ENCODE assay signal across 8 cellular contexts in the genomic region with DNA sequence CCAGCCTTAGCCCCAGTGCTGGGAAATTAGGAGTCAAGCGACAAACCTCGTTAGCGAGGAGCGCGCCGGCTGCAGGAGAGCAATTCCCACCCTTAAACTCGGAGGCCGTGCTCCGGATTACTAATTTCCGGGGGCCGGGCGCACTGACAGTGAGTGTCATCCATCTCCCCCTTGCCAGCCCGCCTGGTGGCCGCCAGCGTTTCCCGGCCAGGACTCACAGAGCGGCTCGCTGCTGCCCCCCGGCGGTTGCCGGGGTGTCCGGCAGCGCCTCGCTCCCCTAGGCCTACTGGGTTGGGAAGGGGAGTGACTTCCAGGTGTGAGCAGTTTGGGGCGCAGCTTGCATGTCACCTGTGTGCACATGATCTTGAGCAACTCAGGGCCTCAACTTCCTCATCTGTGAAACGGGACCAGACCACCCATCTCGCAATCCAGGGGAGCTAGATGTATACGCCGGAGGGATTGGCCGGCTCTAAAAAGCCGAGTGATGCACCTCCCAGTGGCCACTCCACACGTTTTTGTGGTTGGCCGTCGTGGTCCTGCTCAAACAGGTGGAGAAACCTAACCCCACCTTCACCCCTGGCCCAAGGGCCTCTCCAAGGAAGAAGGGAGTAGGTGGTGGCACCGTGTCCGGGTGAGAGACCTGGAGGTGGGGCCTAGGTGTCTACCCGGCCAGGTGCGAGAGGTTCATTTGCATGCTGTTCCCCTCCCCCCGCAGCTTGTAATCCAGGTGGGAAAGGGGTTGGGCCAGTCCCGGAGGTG. TPM values are rescaled to one million over a fixed set of nuclear protein-coding genes. Genes with fewer than 3 reads are reported as not detected.
DNase-seq lines count a peak whose midpoint lies in the region; ATAC-seq and TF ChIP-seq lines count a peak whose summit lies in the region.

No MANE protein-coding gene starts in this region.

- peak overlapping the region; percentile 76 for H3K4me3 ChIP-seq in OCI-LY7 (ENCODE audit: low read depth, low read length, poor library complexity, severe bottlenecking)
- H3K4me3 ChIP-seq in esophagus (ENCODE audit: low read depth in 1 of 2, low read length in 2 of 2) = peak overlapping the region; percentile 4 to 63
- no peak overlapping the region for H3K4me3 ChIP-seq in mucosa of stomach (ENCODE audit: low read length)

- no peaks in the 10 kb centered on the region for H4K20me1 ChIP-seq in OCI-LY7 (ENCODE audit: insufficient read depth, low read length)

- H3K79me2 ChIP-seq in OCI-LY7 (ENCODE audit: insufficient read depth, low read depth, low read length) = peaks cover 16% of the 10 kb centered on the region; the same call in 1 of the 2 replicates

- H3K4me1 ChIP-seq in OCI-LY7 (ENCODE audit: insufficient read depth, low read length, poor library complexity, severe bottlenecking) (peaks cover 74% of the 10 kb centered on the region), esophagus (ENCODE audit: control insufficient read depth in 2 of 2, insufficient read depth in 2 of 2, low read length in 1 of 2) (peaks cover 5 to 13% of the 10 kb centered on the region in 2 donors), mucosa of stomach (ENCODE audit: control insufficient read depth, insufficient read depth, low read length) (peaks cover 45% of the 10 kb centered on the region)

- H2AFZ ChIP-seq in OCI-LY7 (ENCODE audit: low read length) = 0 out of 2 replicates have a peak overlapping the region, but pooled peaks have one; percentile 17

- POLR2A ChIA-PET in OCI-LY7 (lab: Charles Lee) = interaction anchor here (1.3 kb wide), 2 partner anchors 47 to 163 kb away, joined by 3 to 5 read pairs; no protein-coding TSS in a partner anchor

- H3K27me3 ChIP-seq in esophagus (ENCODE audit: control insufficient read depth in 1 of 2, insufficient read depth in 2 of 2, low read length in 2 of 2) (no peaks in the 10 kb centered on the region), mucosa of stomach (ENCODE audit: control insufficient read depth, insufficient read depth, low read length) (no peaks in the 10 kb centered on the region)

- peak; percentile 91 for DNase-seq in AG08396 (ENCODE audit: low spot score)
- peak; percentile 95 for DNase-seq in HuH-7.5 (ENCODE audit: low spot score)
- DNase-seq in OCI-LY7 (ENCODE audit: low spot score) = peak; percentile 91
- DNase-seq in activated T-cell treated with anti-CD3 and anti-CD28 coated beads for 48 hours (ENCODE audit: low read depth) = peak; percentile 91
- DNase-seq in stimulated activated CD8-positive, alpha-beta memory T cell treated with anti-CD3 and anti-CD28 coated beads, Interleukin-4, amount 100 ng/mL, for 24 hours (ENCODE audit: low read depth) = peak; percentile 88

- 3 to 4% methylated on average over 40 of the region's 40 CpGs for WGBS in esophagus, 2 donors

- no peaks in the 10 kb centered on the region for H3K9me3 ChIP-seq in OCI-LY7 (ENCODE audit: low read length)
- H3K9me3 ChIP-seq in esophagus (ENCODE audit: control insufficient read depth in 2 of 2, insufficient read depth in 1 of 2, low read depth in 1 of 2, low read length in 1 of 2) = no peaks in the 10 kb centered on the region
- no peaks in the 10 kb centered on the region for H3K9me3 ChIP-seq in mucosa of stomach (ENCODE audit: control insufficient read depth, low read length)

- intact Hi-C loops in OCI-LY7 (cut with micrococcal nuclease; ENCODE audit: unreplicated experiment) = loop anchor here (1.0 to 5.0 kb wide), 6 partner anchors 38 to 163 kb away; no protein-coding TSS in a partner anchor

- peak; percentile 35 for ATAC-seq in GM19025 (IDR thresholded peaks at IDR 0.05; ENCODE audit: low read depth, unreplicated experiment)

- peak overlapping the region; percentile 96 for H3K4me2 ChIP-seq in OCI-LY7 (ENCODE audit: low read length)

- H3K27ac ChIP-seq in OCI-LY7 (ENCODE audit: low read depth, low read length, poor library complexity, severe bottlenecking) (peak overlapping the region; percentile 86), esophagus (ENCODE audit: low read depth in 2 of 2, low read length in 1 of 2) (peak overlapping the region; percentile 93 to 95)

- H3K9ac ChIP-seq in mucosa of stomach (ENCODE audit: low read length) = peak overlapping the region; percentile 55

- CTCF ChIA-PET in OCI-LY7 (lab: Charles Lee; ENCODE audit: unreplicated experiment) = interaction anchor here (0.6 to 1.8 kb wide), 4 partner anchors 81 to 166 kb away, joined by 3 to 12 read pairs (median 6); no protein-coding TSS in a partner anchor

- no peaks in the 10 kb centered on the region for H3K9me2 ChIP-seq in OCI-LY7 (ENCODE audit: insufficient read depth, low read length)

- TF ChIP-seq CTCF in OCI-LY7 (conservative IDR thresholded peaks at IDR 0.05; ENCODE audit: low read length) = peak; percentile 94

- BruUV-seq in OCI-LY7 (replicated peaks; lab: Mats Ljungman, UMichigan) = no TSS peak

- no peaks in the 10 kb centered on the region for H3K36me3 ChIP-seq in OCI-LY7 (ENCODE audit: insufficient read depth, low read length)
- H3K36me3 ChIP-seq in esophagus (ENCODE audit: control insufficient read depth in 2 of 2, insufficient read depth in 2 of 2, low read length in 1 of 2) = no peaks in the 10 kb centered on the region
- no peaks in the 10 kb centered on the region for H3K36me3 ChIP-seq in mucosa of stomach (ENCODE audit: control insufficient read depth, insufficient read depth, low read length)

RNA-seq across cellular contexts. Expression of gene GSE1, which starts 2.5 kb away (rescaled TPM):
- total RNA-seq in OCI-LY7 (2014; rRNA removed; shearing (Covaris generic)) = 30.9 and 32.4 TPM in 2 replicates
- total RNA-seq in OCI-LY7 (2022) = 56.2 and 66.6 TPM in 2 replicates
- 10 to 100 TPM in 1 of 2 donors, 1 to 10 TPM in 1; 8.9 to 19.6 TPM for polyA plus RNA-seq in esophagus
